Comparison of ENCODE assay signal across 8 cellular contexts in genomic region chr6:36386495-36387439, GRCh38. TPM values are rescaled to one million over a fixed set of nuclear protein-coding genes. Genes with fewer than 3 reads are reported as not detected.
DNase-seq lines count a peak whose midpoint lies in the region; ATAC-seq and TF ChIP-seq lines count a peak whose summit lies in the region.

No MANE protein-coding gene starts in this region.

- DNase-seq in NB4 (ENCODE audit: low read depth) (peak; percentile 19), foreskin fibroblast (peak; percentile 26 to 62), GDM1 (lab: John Stamatoyannopoulos, UW) (no peak)
- DNase-seq in activated T-cell treated with anti-CD3 and anti-CD28 coated beads, Interleukin-2, amount 50 U/mL, for 72 hours: peak; percentile 12 to 20
- DNase-seq in NK-92 treated with Interleukin-12 subunit alpha and Interleukin-12 subunit beta, amount 100 ng/mL, for 24 hours (lab: John Stamatoyannopoulos, UW): no peak

- peaks cover 38% of the 10 kb centered on the region for H3K4me1 Mint-ChIP-seq in activated T-cell treated with anti-CD3 and anti-CD28 coated beads, Interleukin-2, amount 50 U/mL, for 72 hours (ENCODE audit: low read depth)

- peak overlapping the region; percentile 30 for H3K4me2 ChIP-seq in neural cell (ENCODE audit: low read length)

- H3K36me3 ChIP-seq in ES-I3 (ENCODE audit: insufficient read depth, low read length): no peaks in the 10 kb centered on the region
- H3K36me3 ChIP-seq in neural cell (ENCODE audit: insufficient read depth, low read length): no peaks in the 10 kb centered on the region

- H3K9me2 ChIP-seq in neural cell (ENCODE audit: insufficient read depth, low read length): no peaks in the 10 kb centered on the region

- peaks cover 50% of the 10 kb centered on the region for H3K27me3 ChIP-seq in neural cell (ENCODE audit: insufficient read depth, low read depth, low read length)

- H3K9ac ChIP-seq in ES-I3 (ENCODE audit: low read depth, low read length) (peak overlapping the region; percentile 76), neural cell (ENCODE audit: low read length) (no peak overlapping the region)

- H4K20me1 ChIP-seq in neural cell (ENCODE audit: insufficient read depth): no peaks in the 10 kb centered on the region

- H3K27me3 Mint-ChIP-seq in activated T-cell treated with anti-CD3 and anti-CD28 coated beads, Interleukin-2, amount 50 U/mL, for 72 hours (ENCODE audit: low read depth): peaks cover 48% of the 10 kb centered on the region

- H3K4me3 Mint-ChIP-seq in activated T-cell treated with anti-CD3 and anti-CD28 coated beads, Interleukin-2, amount 50 U/mL, for 72 hours: peak overlapping the region; percentile 81

- 0 out of 2 replicates have a peak, but pooled peaks cover under 1% of the 10 kb centered on the region for H3K4me1 ChIP-seq in ES-I3 (ENCODE audit: insufficient read depth, low read length)

- no peaks in the 10 kb centered on the region for H3K9me3 Mint-ChIP-seq in activated T-cell treated with anti-CD3 and anti-CD28 coated beads, Interleukin-2, amount 50 U/mL, for 72 hours

- H3K27ac ChIP-seq in neural cell (ENCODE audit: low read length): no peak overlapping the region

- H3F3A ChIP-seq in neural cell (ENCODE audit: insufficient read depth, low read length, poor library complexity, severe bottlenecking): no peaks in the 10 kb centered on the region

- no peak for TF ChIP-seq EP300 in neural cell (conservative IDR thresholded peaks at IDR 0.05; ENCODE audit: poor library complexity, severe bottlenecking)

- no peak overlapping the region for H2AFZ ChIP-seq in neural cell (ENCODE audit: low read depth, low read length)

- H3K27ac Mint-ChIP-seq in activated T-cell treated with anti-CD3 and anti-CD28 coated beads, Interleukin-2, amount 50 U/mL, for 72 hours: peak overlapping the region; percentile 66

- H3K4me3 ChIP-seq in NB4 (ENCODE audit: low read depth, low read length) (peak overlapping the region; percentile 44), foreskin fibroblast (ENCODE audit: low read depth in 1 of 2, low read length in 2 of 2) (peak overlapping the region; percentile 68 to 80), neural cell (ENCODE audit: low read length) (peak overlapping the region; percentile 63)

- ATAC-seq in activated T-cell treated with anti-CD3 and anti-CD28 coated beads, Interleukin-2, amount 50 U/mL, for 72 hours (replicated peaks in 1 of 2): peak; percentile 39 to 40
- no peak for ATAC-seq in HG02759 (IDR thresholded peaks at IDR 0.05; ENCODE audit: unreplicated experiment)

- TF ChIP-seq POLR2A in NB4 (IDR thresholded peaks at IDR 0.05; ENCODE audit: extremely low read depth, insufficient read length): no peak

- TF ChIP-seq RAD21 in neural cell (conservative IDR thresholded peaks at IDR 0.05): no peak

- TF ChIP-seq CTCF in NB4 (IDR thresholded peaks at IDR 0.05; ENCODE audit: low read depth, low read length): no peak
- peak; percentile 7 for TF ChIP-seq CTCF in foreskin fibroblast (IDR thresholded peaks at IDR 0.05; ENCODE audit: low read depth, low read length)
- no peak for TF ChIP-seq CTCF in neural cell (IDR thresholded peaks at IDR 0.05; ENCODE audit: poor library complexity, severe bottlenecking)

- peaks cover 0 to 3% of the 10 kb centered on the region in 2 donors for H3K36me3 Mint-ChIP-seq in activated T-cell treated with anti-CD3 and anti-CD28 coated beads, Interleukin-2, amount 50 U/mL, for 72 hours (ENCODE audit: insufficient read depth in 2 of 2)

- no peaks in the 10 kb centered on the region for H3K9me3 ChIP-seq in ES-I3 (ENCODE audit: control insufficient read depth, insufficient read depth, low read length)
- H3K9me3 ChIP-seq in neural cell (ENCODE audit: low read length): no peaks in the 10 kb centered on the region

- H3K79me2 ChIP-seq in neural cell (replicated peaks; ENCODE audit: insufficient read depth, low read length): no peaks in the 10 kb centered on the region

TF ChIP-seq in neural cell, 6 proteins besides CTCF, POLR2A, EP300 and RAD21:
- TF ChIP-seq MXI1 (conservative IDR thresholded peaks at IDR 0.05; ENCODE audit: poor library complexity, severe bottlenecking) (no peak), SMC3 (conservative IDR thresholded peaks at IDR 0.05; ENCODE audit: poor library complexity) (no peak), REST (IDR thresholded peaks at IDR 0.05; ENCODE audit: borderline replicate concordance) (no peak), TAF1 (IDR thresholded peaks at IDR 0.05; ENCODE audit: low read depth) (no peak), POLR2AphosphoS5 (IDR thresholded peaks at IDR 0.05) (no peak), EZH2 (IDR thresholded peaks at IDR 0.05; ENCODE audit: borderline replicate concordance, insufficient read depth, low read length, poor library complexity, severe bottlenecking) (no peak)

RNA-seq across cellular contexts. Expression of gene ETV7, which starts 0.7 kb away (rescaled TPM):
- total RNA-seq in activated T-cell treated with anti-CD3 and anti-CD28 coated beads, Interleukin-2, amount 50 U/mL, for 72 hours: 1 to 10 TPM; 1.4 to 7.4 TPM
- polyA plus RNA-seq in neural cell: 0.32 TPM in 1 of 2 replicates, not detected in the other
- not detected in 2 replicates for polyA minus RNA-seq in neural cell

RNA-seq across cellular contexts. Expression of gene BNIP5, which starts 50.1 kb away (rescaled TPM):
- not detected for total RNA-seq in activated T-cell treated with anti-CD3 and anti-CD28 coated beads, Interleukin-2, amount 50 U/mL, for 72 hours
- not detected in 2 replicates for polyA plus RNA-seq in neural cell
- not detected in 2 replicates for polyA minus RNA-seq in neural cell

RNA-seq across cellular contexts. Expression of gene PXT1, which starts 55.9 kb away (rescaled TPM):
- under 1 TPM; 0.25 to 0.48 TPM for total RNA-seq in activated T-cell treated with anti-CD3 and anti-CD28 coated beads, Interleukin-2, amount 50 U/mL, for 72 hours
- 0.24 TPM in 1 of 2 replicates, not detected in the other for polyA plus RNA-seq in neural cell
- not detected in 2 replicates for polyA minus RNA-seq in neural cell

RNA-seq across cellular contexts. Expression of gene KCTD20, which starts 56.0 kb away (rescaled TPM):
- 10 to 100 TPM; 48.5 to 58.9 TPM for total RNA-seq in activated T-cell treated with anti-CD3 and anti-CD28 coated beads, Interleukin-2, amount 50 U/mL, for 72 hours
- 32.4 and 37.6 TPM in 2 replicates for polyA plus RNA-seq in neural cell
- 48.2 TPM in 2 replicates for polyA minus RNA-seq in neural cell

Comparison
In these comparisons a context has a peak if more than half of its experiments do, and no peak if none do; other contexts are left out.
1. DNase-seq: peak in NB4 (single experiment), activated T-cell treated with anti-CD3 and anti-CD28 coated beads, Interleukin-2, amount 50 U/mL, for 72 hours (2 of 2) and foreskin fibroblast (2 of 2); none in GDM1 (single experiment) and NK-92 treated with Interleukin-12 subunit alpha and Interleukin-12 subunit beta, amount 100 ng/mL, for 24 hours (single experiment).
2. Peak in every context shown above with its lines, with median percentiles within 50 percentile points of each other: H3K4me3 ChIP-seq.